Comparison of ENCODE assay signal across 8 cellular contexts in the genomic region with DNA sequence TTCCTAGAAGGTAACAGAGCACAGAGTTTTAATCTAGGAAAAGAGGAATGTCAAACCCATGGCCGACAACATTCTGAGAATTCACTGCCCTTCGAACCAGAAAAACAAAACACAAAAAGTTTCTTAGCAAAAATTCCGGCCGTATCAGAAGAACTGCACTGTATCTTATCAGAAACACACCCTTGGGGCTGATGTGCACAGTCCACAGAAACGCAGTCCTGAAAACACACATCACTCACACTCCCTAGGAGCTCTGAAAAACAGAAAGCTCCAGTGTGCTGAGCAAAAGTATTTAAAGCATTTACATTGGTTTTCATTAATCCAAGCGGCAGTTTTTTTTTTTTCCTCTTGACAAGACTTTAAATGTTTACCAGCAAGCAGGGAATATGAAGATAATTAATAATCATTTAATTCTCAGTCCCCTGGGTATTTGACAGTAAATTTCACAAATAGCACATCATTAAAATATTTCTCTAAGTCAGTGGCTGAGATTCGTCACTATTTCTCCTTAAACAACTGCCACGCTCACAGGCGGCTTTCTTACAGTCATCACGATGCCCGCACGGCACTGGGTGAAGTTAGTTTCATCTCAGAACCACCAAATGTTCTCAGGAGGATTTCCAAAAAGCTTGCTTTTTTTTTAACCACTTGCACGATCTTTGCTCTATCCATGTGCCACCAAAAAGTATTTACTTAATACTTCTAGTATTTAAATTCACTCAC. TPM values are rescaled to one million over a fixed set of nuclear protein-coding genes. Genes with fewer than 3 reads are reported as not detected.
DNase-seq lines count a peak whose midpoint lies in the region; ATAC-seq, FAIRE-seq and TF ChIP-seq lines count a peak whose summit lies in the region.

No MANE protein-coding gene starts in this region.

- no peak for FAIRE-seq in D721Med (lab: Jason Lieb, UNC)

- peak overlapping the region in 3 of 4 donors; percentile 0 to 1 (median 1) for H3K4me3 ChIP-seq in stomach

- no peaks in the 10 kb centered on the region for H3K27me3 Mint-ChIP-seq in activated T-cell treated with anti-CD3 and anti-CD28 coated beads, Interleukin-2, amount 50 U/mL, for 24 hours
- H3K27me3 Mint-ChIP-seq in immature natural killer cell (ENCODE audit: low read depth in 3 of 3): peaks cover 5 to 36% (median 16%) of the 10 kb centered on the region in 3 donors

- TF ChIP-seq CTCF in stomach (IDR thresholded peaks at IDR 0.05) (no peak), D721Med (IDR thresholded peaks at IDR 0.05; ENCODE audit: insufficient read depth, missing control alignments) (no peak)

- TF ChIP-seq EP300 in stomach (IDR thresholded peaks at IDR 0.05): no peak

- peak overlapping the region; percentile 84 for H3K4me3 Mint-ChIP-seq in activated T-cell treated with anti-CD3 and anti-CD28 coated beads, Interleukin-2, amount 50 U/mL, for 24 hours
- H3K4me3 Mint-ChIP-seq in immature natural killer cell: peak overlapping the region; percentile 48 to 79 (median 74)

- ATAC-seq in GM18868 (IDR thresholded peaks at IDR 0.05; ENCODE audit: unreplicated experiment): no peak

- intact Hi-C loops in stomach (cut with DNase I; ENCODE audit: low total_unique reads): no loop called here

- peaks cover 68% of the 10 kb centered on the region for H3K36me3 Mint-ChIP-seq in activated T-cell treated with anti-CD3 and anti-CD28 coated beads, Interleukin-2, amount 50 U/mL, for 24 hours (ENCODE audit: low read depth)
- peaks cover 0 to 21% (median 8%) of the 10 kb centered on the region in 3 donors for H3K36me3 Mint-ChIP-seq in immature natural killer cell

- H3K9me3 Mint-ChIP-seq in activated T-cell treated with anti-CD3 and anti-CD28 coated beads, Interleukin-2, amount 50 U/mL, for 24 hours: no peaks in the 10 kb centered on the region
- no peaks in the 10 kb centered on the region for H3K9me3 Mint-ChIP-seq in immature natural killer cell

- H3K27me3 ChIP-seq in stomach: no peaks in the 10 kb centered on the region

- peaks cover 30 to 92% (median 48%) of the 10 kb centered on the region in 4 donors for H3K4me1 ChIP-seq in stomach

- DNase-seq in activated T-cell treated with anti-CD3 and anti-CD28 coated beads, Interleukin-2, amount 50 U/mL, for 24 hours: peak; percentile 71
- no peak for DNase-seq in activated T-cell treated with anti-CD3 and anti-CD28 coated beads for 4 hours
- DNase-seq in activated T-cell treated with anti-CD3 and anti-CD28 coated beads, Interleukin-2, amount 50 U/mL, for 48 hours: peak; percentile 77 to 80
- DNase-seq in immature natural killer cell: peak in 2 of 3 donors; percentile 37 to 54
- DNase-seq in stomach: no peak
- DNase-seq in D721Med (ENCODE audit: insufficient read length, low spot score): no peak
- DNase-seq in NCI-H128 (lab: John Stamatoyannopoulos, UW; ENCODE audit: unreplicated experiment): no peak

- peak overlapping the region in 4 of 5 donors; percentile 6 to 71 (median 48) for H3K27ac ChIP-seq in stomach

- H3K4me1 Mint-ChIP-seq in activated T-cell treated with anti-CD3 and anti-CD28 coated beads, Interleukin-2, amount 50 U/mL, for 24 hours (ENCODE audit: low read depth): peaks cover 97% of the 10 kb centered on the region
- H3K4me1 Mint-ChIP-seq in immature natural killer cell: peaks cover 100% of the 10 kb centered on the region in 2 donors

- TF ChIP-seq POLR2A in stomach (IDR thresholded peaks at IDR 0.05): no peak

- H3K36me3 ChIP-seq in stomach: no peaks in the 10 kb centered on the region

- H3K27ac Mint-ChIP-seq in activated T-cell treated with anti-CD3 and anti-CD28 coated beads, Interleukin-2, amount 50 U/mL, for 24 hours: peak overlapping the region; percentile 100
- H3K27ac Mint-ChIP-seq in immature natural killer cell: peak overlapping the region; percentile 95 to 100 (median 100)

- WGBS in stomach, 5 donors: 14 to 24% (median 22%) methylated on average over 13 of the region's 13 CpGs

- no peaks in the 10 kb centered on the region for H3K9me3 ChIP-seq in stomach

RNA-seq across cellular contexts. Expression of a gene that starts 13.3 kb away (rescaled TPM):
- polyA plus RNA-seq in immature natural killer cell: 100 to 1,000 TPM in 1 of 3 donors, 10 to 100 TPM in 2; 14.5 to 101 (median 21.3) TPM
- 10 to 100 TPM in 4 of 5 donors, 1 to 10 TPM in 1; 7.0 to 31.9 (median 11.4) TPM for total RNA-seq in stomach
- 1 to 10 TPM; 1.4 to 6.3 (median 3.2) TPM for polyA plus RNA-seq in stomach

Comparison
In these comparisons a context has a peak if more than half of its experiments do, and no peak if none do; other contexts are left out.
1. DNase-seq: peak in activated T-cell treated with anti-CD3 and anti-CD28 coated beads, Interleukin-2, amount 50 U/mL, for 24 hours (single experiment), activated T-cell treated with anti-CD3 and anti-CD28 coated beads, Interleukin-2, amount 50 U/mL, for 48 hours (2 of 2) and immature natural killer cell (2 of 3); none in activated T-cell treated with anti-CD3 and anti-CD28 coated beads for 4 hours (single experiment), stomach (single experiment), D721Med (single experiment) and NCI-H128 (single experiment).